1 cellular context compared by ENCODE assay signal in genomic region chr10:90930971-90931841, GRCh38.
TF ChIP-seq lines count a peak whose summit lies in the region.

No MANE protein-coding gene starts in this region.

TF ChIP-seq in GM12878, 131 proteins besides CTCF, POLR2A, EP300 and RAD21 (continued from another document):
- TF ChIP-seq SKIL (IDR thresholded peaks at IDR 0.05; ENCODE audit: low read depth, poor library complexity, severe bottlenecking) (no peak), SPI1 (IDR thresholded peaks at IDR 0.05; ENCODE audit: borderline replicate concordance, insufficient read depth, low read depth, low read length) (no peak), PAX5 (IDR thresholded peaks at IDR 0.05; ENCODE audit: borderline replicate concordance, low read depth, low read length) (no peak), JUNB (IDR thresholded peaks at IDR 0.05) (no peak), EGR1 (IDR thresholded peaks at IDR 0.05; ENCODE audit: borderline replicate concordance in 1 of 2, low read depth in 2 of 2, low read length in 2 of 2) (no peak), LARP7 (IDR thresholded peaks at IDR 0.05) (no peak), MYB (IDR thresholded peaks at IDR 0.05; ENCODE audit: borderline replicate concordance, low read depth, low read length) (no peak), CREM (IDR thresholded peaks at IDR 0.05; ENCODE audit: low read depth) (no peak), EZH2 (IDR thresholded peaks at IDR 0.05; ENCODE audit: borderline replicate concordance, control insufficient read depth, low read depth, low read length) (no peak), SIN3A (IDR thresholded peaks at IDR 0.05; ENCODE audit: low read depth, low read length) (no peak), CHD1 (IDR thresholded peaks at IDR 0.05; ENCODE audit: low read depth, low read length) (no peak)
